Comparison of ENCODE assay signal across 8 cellular contexts in genomic region chrX:76148753-76149152, GRCh38. TPM values are rescaled to one million over a fixed set of nuclear protein-coding genes. Genes with fewer than 3 reads are reported as not detected.
DNase-seq lines count a peak whose midpoint lies in the region; ATAC-seq lines count a peak whose summit lies in the region.

No MANE protein-coding gene starts in this region.

- peak overlapping the region; percentile 99 for H3K27ac Mint-ChIP-seq in activated naive CD8-positive, alpha-beta T cell treated with anti-CD3 and anti-CD28 coated beads, Interleukin-2, amount 50 U/mL, for 24 hours

- peak overlapping the region; percentile 12 for H3K27ac ChIP-seq in iPS-20b (ENCODE audit: low read length)

- H3K27me3 ChIP-seq in iPS-20b (ENCODE audit: insufficient read depth, low read length) = no peaks in the 10 kb centered on the region

- peaks cover 9% of the 10 kb centered on the region; the same call in 1 of the 2 replicates for H3K4me1 ChIP-seq in iPS-20b (ENCODE audit: insufficient read depth, low read length)

- no peaks in the 10 kb centered on the region for H3K9me3 ChIP-seq in iPS-20b (ENCODE audit: insufficient read depth, low read depth, low read length)

- peaks cover 1% of the 10 kb centered on the region for H3K36me3 Mint-ChIP-seq in activated naive CD8-positive, alpha-beta T cell treated with anti-CD3 and anti-CD28 coated beads, Interleukin-2, amount 50 U/mL, for 24 hours (ENCODE audit: low read depth)

- H3K9me3 Mint-ChIP-seq in activated naive CD8-positive, alpha-beta T cell treated with anti-CD3 and anti-CD28 coated beads, Interleukin-2, amount 50 U/mL, for 24 hours = no peaks in the 10 kb centered on the region

- H3K4me1 Mint-ChIP-seq in activated naive CD8-positive, alpha-beta T cell treated with anti-CD3 and anti-CD28 coated beads, Interleukin-2, amount 50 U/mL, for 24 hours = peaks cover 22% of the 10 kb centered on the region

- H3K4me3 Mint-ChIP-seq in activated naive CD8-positive, alpha-beta T cell treated with anti-CD3 and anti-CD28 coated beads, Interleukin-2, amount 50 U/mL, for 24 hours = peak overlapping the region; percentile 84

- peak overlapping the region; percentile 72; the same call in 1 of the 2 replicates for H3K9ac ChIP-seq in iPS-20b (ENCODE audit: low read depth, low read length)

- H3K36me3 ChIP-seq in iPS-20b (ENCODE audit: insufficient read depth, low read depth, low read length) = no peaks in the 10 kb centered on the region

- H3K27me3 Mint-ChIP-seq in activated naive CD8-positive, alpha-beta T cell treated with anti-CD3 and anti-CD28 coated beads, Interleukin-2, amount 50 U/mL, for 24 hours = no peaks in the 10 kb centered on the region

- ATAC-seq in HG03469 (IDR thresholded peaks at IDR 0.05; ENCODE audit: unreplicated experiment) = peak; percentile 3
- ATAC-seq in activated naive CD8-positive, alpha-beta T cell treated with anti-CD3 and anti-CD28 coated beads, Interleukin-2, amount 50 U/mL, for 24 hours = peak; percentile 29

- peak; percentile 10 for DNase-seq in NCI-H2029 (lab: John Stamatoyannopoulos, UW)
- no peak for DNase-seq in NCI-H2029 treated with DMSO at 0.1 percent for 48 hours (lab: John Stamatoyannopoulos, UW)
- DNase-seq in SK-N-DZ (ENCODE audit: low spot score) = peak; percentile 24
- peak; percentile 23 for DNase-seq in activated naive CD8-positive, alpha-beta T cell treated with anti-CD3 and anti-CD28 coated beads, Interleukin-2, amount 50 U/mL, for 24 hours
- peak in 2 of 3 experiments; percentile 3 to 14 for DNase-seq in stimulated activated CD4-positive, alpha-beta T cell treated with anti-CD3 and anti-CD28 coated beads, TNF-alpha, amount 100 ng/mL, for 24 hours (ENCODE audit: low read depth in 3 of 3)
- DNase-seq in NCI-H1436 (lab: John Stamatoyannopoulos, UW) = no peak

- H3K4me3 ChIP-seq in iPS-20b (ENCODE audit: low read length) = peak overlapping the region; percentile 45; the same call in 1 of the 2 replicates

RNA-seq across cellular contexts. Expression of gene PBDC1, which starts 24.1 kb away (rescaled TPM):
- 4.6 and 5.9 TPM in 2 replicates for polyA plus RNA-seq in SK-N-DZ (2014; cell fraction: cytosol; rRNA removed)
- 2.5 and 8.9 TPM in 2 replicates for polyA plus RNA-seq in SK-N-DZ (2014; cell fraction: nucleus; rRNA removed)

Comparison
In these comparisons a context has a peak if more than half of its experiments do, and no peak if none do; other contexts are left out.
1. DNase-seq: peak in NCI-H2029 (single experiment), SK-N-DZ (single experiment), activated naive CD8-positive, alpha-beta T cell treated with anti-CD3 and anti-CD28 coated beads, Interleukin-2, amount 50 U/mL, for 24 hours (single experiment) and stimulated activated CD4-positive, alpha-beta T cell treated with anti-CD3 and anti-CD28 coated beads, TNF-alpha, amount 100 ng/mL, for 24 hours (2 of 3); none in NCI-H2029 treated with DMSO at 0.1 percent for 48 hours (single experiment) and NCI-H1436 (single experiment).